ENCODE assay signal across 1 cellular context in genomic region chr17:44045493-44045892, GRCh38.
TF ChIP-seq lines count a peak whose summit lies in the region.

No MANE protein-coding gene starts in this region.

TF ChIP-seq in HEK293, 187 proteins besides CTCF, POLR2A, EP300 and RAD21 (continued from another document):
- TF ChIP-seq PRDM2 (tag by site-specific recombination; IDR thresholded peaks at IDR 0.05; ENCODE audit: borderline replicate concordance) (no peak), OSR2 (tag by site-specific recombination; IDR thresholded peaks at IDR 0.05) (peak; percentile 52; the same call in 1 of the 2 replicates), ZNF600 (tag by site-specific recombination; IDR thresholded peaks at IDR 0.05) (no peak), ZNF549 (tag by site-specific recombination; IDR thresholded peaks at IDR 0.05) (no peak), ZNF433 (tag by site-specific recombination; IDR thresholded peaks at IDR 0.05; ENCODE audit: low read depth) (no peak), ZNF2 (tag by site-specific recombination; IDR thresholded peaks at IDR 0.05) (no peak), REPIN1 (tag by site-specific recombination; IDR thresholded peaks at IDR 0.05; ENCODE audit: low read depth) (no peak), ZFP3 (tag by site-specific recombination; IDR thresholded peaks at IDR 0.05; ENCODE audit: low read depth) (no peak), EGR2 (tag by site-specific recombination; IDR thresholded peaks at IDR 0.05; ENCODE audit: low read depth) (peak; percentile 89), ZNF133 (tag by site-specific recombination; IDR thresholded peaks at IDR 0.05) (no peak), BCL11A (tag by site-specific recombination; IDR thresholded peaks at IDR 0.05; ENCODE audit: low read depth) (no peak)
- TF ChIP-seq, protein P1, sequence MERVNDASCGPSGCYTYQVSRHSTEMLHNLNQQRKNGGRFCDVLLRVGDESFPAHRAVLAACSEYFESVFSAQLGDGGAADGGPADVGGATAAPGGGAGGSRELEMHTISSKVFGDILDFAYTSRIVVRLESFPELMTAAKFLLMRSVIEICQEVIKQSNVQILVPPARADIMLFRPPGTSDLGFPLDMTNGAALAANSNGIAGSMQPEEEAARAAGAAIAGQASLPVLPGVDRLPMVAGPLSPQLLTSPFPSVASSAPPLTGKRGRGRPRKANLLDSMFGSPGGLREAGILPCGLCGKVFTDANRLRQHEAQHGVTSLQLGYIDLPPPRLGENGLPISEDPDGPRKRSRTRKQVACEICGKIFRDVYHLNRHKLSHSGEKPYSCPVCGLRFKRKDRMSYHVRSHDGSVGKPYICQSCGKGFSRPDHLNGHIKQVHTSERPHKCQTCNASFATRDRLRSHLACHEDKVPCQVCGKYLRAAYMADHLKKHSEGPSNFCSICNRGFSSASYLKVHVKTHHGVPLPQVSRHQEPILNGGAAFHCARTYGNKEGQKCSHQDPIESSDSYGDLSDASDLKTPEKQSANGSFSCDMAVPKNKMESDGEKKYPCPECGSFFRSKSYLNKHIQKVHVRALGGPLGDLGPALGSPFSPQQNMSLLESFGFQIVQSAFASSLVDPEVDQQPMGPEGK (tag by site-specific recombination; IDR thresholded peaks at IDR 0.05): no peak
